In the genomic region with DNA sequence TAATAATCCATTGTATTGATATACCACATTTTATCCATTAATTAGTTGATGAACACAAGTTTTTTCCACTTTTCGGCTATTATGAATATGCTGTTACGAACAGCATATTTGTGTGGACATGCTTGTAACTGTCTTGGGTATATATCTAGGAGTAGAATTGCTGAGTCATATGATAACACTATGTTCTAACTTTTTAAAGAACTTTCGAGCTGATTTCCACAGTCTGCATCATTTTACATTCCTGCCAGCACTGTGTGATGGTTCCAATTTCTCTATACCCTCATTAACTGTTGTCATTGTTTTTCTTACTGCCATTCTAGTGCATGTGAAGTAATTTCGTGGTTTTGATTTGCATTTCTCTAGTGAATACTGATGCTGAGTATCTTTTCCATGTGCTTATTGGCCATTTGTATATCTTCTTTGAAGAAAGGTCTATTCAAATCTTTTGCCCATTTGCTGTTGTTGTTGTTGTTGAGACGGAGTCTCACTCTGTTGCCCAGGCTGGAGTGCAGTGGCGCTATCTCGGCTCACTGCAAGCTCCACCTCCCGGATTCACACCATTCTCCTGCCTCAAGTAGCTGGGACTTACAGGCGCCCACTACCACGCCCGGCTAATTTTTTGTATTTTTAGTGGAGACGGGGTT, we compare ENCODE assay signal across 20 cellular contexts. TPM values are rescaled to one million over a fixed set of nuclear protein-coding genes. Genes with fewer than 3 reads are reported as not detected.
DNase-seq lines count a peak whose midpoint lies in the region; ATAC-seq, FAIRE-seq and TF ChIP-seq lines count a peak whose summit lies in the region.
"Had no signal": no experiment of that assay in that cellular context is flagged by ENCODE, and none has a peak within 500 bp of the region (broad histone marks: within the 10 kb centered on the region; RNA-seq: fewer than 3 reads in every experiment).

No MANE protein-coding gene starts in this region.

- no peak overlapping the region for H3K4me3 Mint-ChIP-seq in astrocyte (ENCODE audit: unreplicated experiment)
- H3K4me3 Mint-ChIP-seq: endodermal cell, nephron had no signal

- H3K4me3 ChIP-seq in astrocyte (ENCODE audit: insufficient read depth, low read depth, low read length) (no peak overlapping the region), fibroblast of villous mesenchyme (ENCODE audit: low read depth, low read length) (no peak overlapping the region)
- H3K4me3 ChIP-seq: BLaER1, left lung, right atrium auricular region, upper lobe of right lung had no signal

- peaks cover 6% of the 10 kb centered on the region for H3K36me3 Mint-ChIP-seq in astrocyte (ENCODE audit: low read depth, unreplicated experiment)

- no peak overlapping the region for H3K9ac ChIP-seq in astrocyte (ENCODE audit: low read length)
- H3K9ac ChIP-seq: BLaER1 had no signal

- H3K27ac Mint-ChIP-seq in astrocyte (ENCODE audit: unreplicated experiment), result no peak overlapping the region
- H3K27ac Mint-ChIP-seq: activated T-helper 2 cell treated with anti-CD3 and anti-CD28 coated beads, Interferon-gamma antibody, Interleukin-2, Interleukin-4, amounts not matched to agents 10 μg/mL and 5 μg/mL and 100 μg/mL, durations not matched to agents 14 hours and 24 hours and 36 hours; endodermal cell; nephron had no signal

- H3K4me1 Mint-ChIP-seq in astrocyte (ENCODE audit: low read depth, unreplicated experiment), result peaks cover 11% of the 10 kb centered on the region
- H3K4me1 Mint-ChIP-seq: nephron had no signal

- peak; percentile 62 for DNase-seq in AG09319 (ENCODE audit: extremely low read depth, low read depth)
- DNase-seq in astrocyte (ENCODE audit: low read depth), result peak; percentile 31
- peak; percentile 65 for DNase-seq in fibroblast of villous mesenchyme (ENCODE audit: low read depth)
- no peak for DNase-seq in SHP77 treated with DMSO at 0.1 percent for 48 hours (lab: John Stamatoyannopoulos, UW)
- no peak for DNase-seq in NCI-H2081 treated with DMSO at 0.1 percent for 48 hours (lab: John Stamatoyannopoulos, UW)
- DNase-seq in cerebellar cortex (ENCODE audit: low spot score), result no peak
- DNase-seq: endodermal cell; hippocampal formation; Kasumi-1; left lung; NCI-H1930; NCI-H82; stimulated activated CD4-positive, alpha-beta T cell treated with anti-CD3 and anti-CD28 coated beads, Interleukin-4, amount 100 ng/mL, for 1 hour; upper lobe of right lung had no signal

- peaks cover 10% of the 10 kb centered on the region for H3K79me2 ChIP-seq in astrocyte (ENCODE audit: insufficient read depth, low read length)

- no peak for FAIRE-seq in astrocyte (lab: Jason Lieb, UNC)

- H3K36me3 ChIP-seq in astrocyte (ENCODE audit: insufficient read depth, low read length), result no peaks in the 10 kb centered on the region
- H3K36me3 ChIP-seq: right atrium auricular region had no signal

- no peaks in the 10 kb centered on the region for H3K9me3 Mint-ChIP-seq in astrocyte (ENCODE audit: unreplicated experiment)
- H3K9me3 Mint-ChIP-seq: activated T-helper 2 cell treated with anti-CD3 and anti-CD28 coated beads, Interferon-gamma antibody, Interleukin-2, Interleukin-4, amounts not matched to agents 10 μg/mL and 5 μg/mL and 100 μg/mL, durations not matched to agents 14 hours and 24 hours and 36 hours; endodermal cell; nephron had no signal

- no peak overlapping the region for H3K4me2 ChIP-seq in astrocyte (ENCODE audit: low read length)
- H3K4me2 ChIP-seq: BLaER1 had no signal

- TF ChIP-seq CTCF in AG09319 (IDR thresholded peaks at IDR 0.05; ENCODE audit: low read depth, low read length), result no peak
- no peak for TF ChIP-seq CTCF in astrocyte (IDR thresholded peaks at IDR 0.05; ENCODE audit: insufficient read depth, low read depth, low read length)
- TF ChIP-seq CTCF in fibroblast of villous mesenchyme (IDR thresholded peaks at IDR 0.05; ENCODE audit: insufficient read depth, low read depth, low read length), result no peak

- no peak overlapping the region for H3K27ac ChIP-seq in astrocyte (ENCODE audit: low read depth, low read length)
- H3K27ac ChIP-seq: BLaER1, left lung, right atrium auricular region, upper lobe of right lung had no signal

- H3K4me1 ChIP-seq in astrocyte (ENCODE audit: insufficient read depth, low read length), result no peaks in the 10 kb centered on the region
- H3K4me1 ChIP-seq: upper lobe of right lung had no signal

- peak; percentile 2 for TF ChIP-seq POLR2A in GM18505 (IDR thresholded peaks at IDR 0.05; ENCODE audit: borderline replicate concordance, extremely low read depth, insufficient read depth, insufficient read length)

- no peak for ATAC-seq in GM18505 (IDR thresholded peaks at IDR 0.05; ENCODE audit: unreplicated experiment)
- ATAC-seq in HG02981 (IDR thresholded peaks at IDR 0.05; ENCODE audit: unreplicated experiment), result no peak
- ATAC-seq: left lung, upper lobe of right lung had no signal

- H2AFZ ChIP-seq in astrocyte (ENCODE audit: low read depth, low read length), result no peak overlapping the region

- peaks cover 15% of the 10 kb centered on the region for H4K20me1 ChIP-seq in astrocyte (ENCODE audit: insufficient read depth, low read length)

- H3K27me3 ChIP-seq in astrocyte (ENCODE audit: insufficient read depth, low read length), result no peaks in the 10 kb centered on the region
- H3K27me3 ChIP-seq: BLaER1, left lung, right atrium auricular region, upper lobe of right lung had no signal

- H3K27me3 Mint-ChIP-seq in astrocyte (ENCODE audit: low read depth, unreplicated experiment), result no peaks in the 10 kb centered on the region

- H3K9me3 ChIP-seq in astrocyte (ENCODE audit: insufficient read depth, low read depth, low read length), result no peaks in the 10 kb centered on the region
- H3K9me3 ChIP-seq: BLaER1, left lung, right atrium auricular region, upper lobe of right lung had no signal

RNA-seq across cellular contexts. Expression of a gene that starts 7.4 kb away (rescaled TPM):
- total RNA-seq in astrocyte, result 19.3 and 19.8 TPM in 2 replicates
- total RNA-seq in fibroblast of villous mesenchyme, result 11.7 and 16.8 TPM in 2 replicates

RNA-seq across cellular contexts. Expression of a gene that starts 21.0 kb away (rescaled TPM):
- total RNA-seq in astrocyte, result 33.7 and 35.7 TPM in 2 replicates
- 9.9 and 14.5 TPM in 2 replicates for total RNA-seq in fibroblast of villous mesenchyme

Comparison
In these comparisons a context has a peak if more than half of its experiments do, and no peak if none do; other contexts are left out.
1. DNase-seq: peak in AG09319 (single experiment), astrocyte (single experiment) and fibroblast of villous mesenchyme (single experiment); none in SHP77 treated with DMSO at 0.1 percent for 48 hours (single experiment), NCI-H2081 treated with DMSO at 0.1 percent for 48 hours (single experiment) and cerebellar cortex (single experiment).